ENCODE assay signal across 9 cellular contexts in the genomic region with DNA sequence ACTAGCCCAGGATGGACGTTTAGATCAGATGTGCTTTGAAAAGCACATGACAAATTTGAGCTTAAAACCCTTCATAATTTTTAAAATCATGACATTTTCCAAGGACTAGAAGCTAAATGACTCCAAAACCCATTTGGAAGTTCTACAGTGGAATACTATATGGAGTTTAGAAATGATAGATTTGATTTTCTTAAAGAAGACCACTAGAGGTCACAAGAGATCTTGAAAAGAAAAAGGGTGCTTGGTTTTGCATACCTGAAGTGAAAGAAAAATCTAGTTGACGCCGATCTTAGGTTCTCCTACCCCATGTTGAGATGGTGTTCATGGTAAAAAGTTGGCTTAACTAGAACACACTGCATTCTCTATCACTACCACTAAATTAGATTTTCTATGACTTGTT. TPM values are rescaled to one million over a fixed set of nuclear protein-coding genes. Genes with fewer than 3 reads are reported as not detected.
DNase-seq lines count a peak whose midpoint lies in the region; ATAC-seq and TF ChIP-seq lines count a peak whose summit lies in the region.
"Had no signal": no experiment of that assay in that cellular context is flagged by ENCODE, and none has a peak within 500 bp of the region (broad histone marks: within the 10 kb centered on the region; RNA-seq: fewer than 3 reads in every experiment).

No MANE protein-coding gene starts in this region.

- no TSS peak for BruUV-seq in OCI-LY7 (replicated peaks; lab: Mats Ljungman, UMichigan)

- no peaks in the 10 kb centered on the region for H4K20me1 ChIP-seq in OCI-LY7 (ENCODE audit: insufficient read depth, low read length)
- H4K20me1 ChIP-seq: BLaER1 treated with 17β-estradiol and CSF1 and Interleukin-3, amounts not matched to agents 10 nM and 100 nM had no signal

- peak overlapping the region; percentile 43 for H3K4me2 ChIP-seq in OCI-LY7 (ENCODE audit: low read length)
- H3K4me2 ChIP-seq: BLaER1 treated with 17β-estradiol and CSF1 and Interleukin-3, amounts not matched to agents 10 nM and 100 nM had no signal

- H3K27ac Mint-ChIP-seq in activated CD4-positive, alpha-beta T cell treated with anti-CD3 and anti-CD28 coated beads for 36 hours: no peak overlapping the region

- no peak overlapping the region for H3K4me3 Mint-ChIP-seq in activated CD4-positive, alpha-beta T cell treated with anti-CD3 and anti-CD28 coated beads for 36 hours

- POLR2A ChIA-PET in activated CD4-positive, alpha-beta T cell treated with anti-CD3 and anti-CD28 coated beads for 36 hours (lab: Charles Lee): no interaction called here
- POLR2A ChIA-PET in OCI-LY7 (lab: Charles Lee): no interaction called here

- H3K79me2 ChIP-seq in OCI-LY7 (ENCODE audit: insufficient read depth, low read depth, low read length): no peaks in the 10 kb centered on the region

- H3K9me3 ChIP-seq in OCI-LY7 (ENCODE audit: low read length): no peaks in the 10 kb centered on the region
- H3K9me3 ChIP-seq: BLaER1 treated with 17β-estradiol and CSF1 and Interleukin-3, amounts not matched to agents 10 nM and 100 nM had no signal

- H3K4me1 Mint-ChIP-seq in activated CD4-positive, alpha-beta T cell treated with anti-CD3 and anti-CD28 coated beads for 36 hours: peaks cover 2% of the 10 kb centered on the region

- H3K9me3 Mint-ChIP-seq in activated CD4-positive, alpha-beta T cell treated with anti-CD3 and anti-CD28 coated beads for 36 hours (ENCODE audit: low read depth): no peaks in the 10 kb centered on the region

- H3K36me3 ChIP-seq in OCI-LY7 (ENCODE audit: insufficient read depth, low read length): no peaks in the 10 kb centered on the region
- H3K36me3 ChIP-seq: BLaER1 treated with 17β-estradiol and CSF1 and Interleukin-3, amounts not matched to agents 10 nM and 100 nM had no signal

- no peak overlapping the region for H3K27ac ChIP-seq in OCI-LY7 (ENCODE audit: low read depth, low read length, poor library complexity, severe bottlenecking)
- H3K27ac ChIP-seq: BLaER1 treated with 17β-estradiol and CSF1 and Interleukin-3, amounts not matched to agents 10 nM and 100 nM had no signal

- peaks cover 10% of the 10 kb centered on the region for H3K27me3 Mint-ChIP-seq in activated CD4-positive, alpha-beta T cell treated with anti-CD3 and anti-CD28 coated beads for 36 hours

- DNase-seq in activated CD4-positive, alpha-beta T cell treated with anti-CD3 and anti-CD28 coated beads for 36 hours: no peak
- no peak for DNase-seq in activated CD4-positive, alpha-beta T cell treated with anti-CD3 and anti-CD28 coated beads for 4 hours
- DNase-seq in OCI-LY7 (ENCODE audit: low spot score) (peak; percentile 48), choroid plexus epithelial cell (ENCODE audit: low read depth) (peak; percentile 46), medulla oblongata (ENCODE audit: extremely low spot score) (peak; percentile 59), HK-2 (ENCODE audit: unreplicated experiment) (no peak)
- DNase-seq in stimulated activated CD4-positive, alpha-beta T cell treated with anti-CD3 and anti-CD28 coated beads, Interleukin-2, amount 100 ng/mL, for 24 hours: no peak

- peak overlapping the region; percentile 67 for H2AFZ ChIP-seq in OCI-LY7 (ENCODE audit: low read length)

- H3K9me2 ChIP-seq in OCI-LY7 (ENCODE audit: insufficient read depth, low read length): no peaks in the 10 kb centered on the region

- H3K4me3 ChIP-seq in OCI-LY7 (ENCODE audit: low read depth, low read length, poor library complexity, severe bottlenecking) (no peak overlapping the region), choroid plexus epithelial cell (ENCODE audit: low read depth, low read length) (no peak overlapping the region)
- H3K4me3 ChIP-seq: BLaER1 treated with 17β-estradiol and CSF1 and Interleukin-3, amounts not matched to agents 10 nM and 100 nM had no signal

- H3K4me1 ChIP-seq in OCI-LY7 (ENCODE audit: insufficient read depth, low read length, poor library complexity, severe bottlenecking): no peaks in the 10 kb centered on the region

- ATAC-seq in activated CD4-positive, alpha-beta T cell treated with anti-CD3 and anti-CD28 coated beads for 36 hours: peak; percentile 44

- TF ChIP-seq CTCF in LNCAP (IDR thresholded peaks at IDR 0.05) (peak; percentile 59), OCI-LY7 (conservative IDR thresholded peaks at IDR 0.05; ENCODE audit: low read length) (peak; percentile 83), choroid plexus epithelial cell (conservative IDR thresholded peaks at IDR 0.05; ENCODE audit: low read depth, low read length) (peak; percentile 47)

- H3K36me3 Mint-ChIP-seq in activated CD4-positive, alpha-beta T cell treated with anti-CD3 and anti-CD28 coated beads for 36 hours (ENCODE audit: low read depth): no peaks in the 10 kb centered on the region

- CTCF ChIA-PET in activated CD4-positive, alpha-beta T cell treated with anti-CD3 and anti-CD28 coated beads for 36 hours (lab: Charles Lee): interaction anchor here (0.7 to 2.5 kb wide), 10 partner anchors 12 to 1295 kb away, joined by 3 to 14 read pairs (median 4); no protein-coding TSS in a partner anchor
- CTCF ChIA-PET in OCI-LY7 (lab: Charles Lee; ENCODE audit: unreplicated experiment): interaction anchor here (0.8 kb wide), 1 partner anchor 154 kb away, joined by 3 read pairs; no protein-coding TSS in a partner anchor

- intact Hi-C loops in activated CD4-positive, alpha-beta T cell treated with anti-CD3 and anti-CD28 coated beads for 36 hours (cut with DNase I, micrococcal nuclease): loop anchor here (1.0 to 5.0 kb wide), 8 partner anchors 154 to 741 kb away; no protein-coding TSS in a partner anchor
- intact Hi-C loops in OCI-LY7 (cut with micrococcal nuclease; ENCODE audit: unreplicated experiment): loop anchor here (1.0 to 10.0 kb wide), 3 partner anchors 154 to 511 kb away; no protein-coding TSS in a partner anchor

RNA-seq across cellular contexts. Expression of a gene that starts 31.5 kb away (rescaled TPM):
- total RNA-seq in activated CD4-positive, alpha-beta T cell treated with anti-CD3 and anti-CD28 coated beads for 36 hours: under 1 TPM; 0.39 to 0.51 TPM
- total RNA-seq in OCI-LY7 (2014; rRNA removed; shearing (Covaris generic)): 0.06 TPM in 1 of 2 replicates, not detected in the other
- total RNA-seq in OCI-LY7 (2022): not detected in 2 replicates

RNA-seq across cellular contexts. Expression of a gene that starts 31.5 kb away (rescaled TPM):
- 10 to 100 TPM; 19.9 to 22.2 TPM for total RNA-seq in activated CD4-positive, alpha-beta T cell treated with anti-CD3 and anti-CD28 coated beads for 36 hours
- total RNA-seq in OCI-LY7 (2014; rRNA removed; shearing (Covaris generic)): 13.9 and 18.6 TPM in 2 replicates
- 20.0 and 21.2 TPM in 2 replicates for total RNA-seq in OCI-LY7 (2022)

Comparison
In these comparisons a context has a peak if more than half of its experiments do, and no peak if none do; other contexts are left out.
1. DNase-seq: peak in OCI-LY7 (single experiment), choroid plexus epithelial cell (single experiment) and medulla oblongata (single experiment); none in activated CD4-positive, alpha-beta T cell treated with anti-CD3 and anti-CD28 coated beads for 36 hours (single experiment), activated CD4-positive, alpha-beta T cell treated with anti-CD3 and anti-CD28 coated beads for 4 hours (0 of 2), stimulated activated CD4-positive, alpha-beta T cell treated with anti-CD3 and anti-CD28 coated beads, Interleukin-2, amount 100 ng/mL, for 24 hours (0 of 2) and HK-2 (single experiment).
2. Peak in every context shown above with its lines, with median percentiles within 50 percentile points of each other: CTCF ChIP-seq.